1 cellular context compared by ENCODE assay signal in the genomic region with DNA sequence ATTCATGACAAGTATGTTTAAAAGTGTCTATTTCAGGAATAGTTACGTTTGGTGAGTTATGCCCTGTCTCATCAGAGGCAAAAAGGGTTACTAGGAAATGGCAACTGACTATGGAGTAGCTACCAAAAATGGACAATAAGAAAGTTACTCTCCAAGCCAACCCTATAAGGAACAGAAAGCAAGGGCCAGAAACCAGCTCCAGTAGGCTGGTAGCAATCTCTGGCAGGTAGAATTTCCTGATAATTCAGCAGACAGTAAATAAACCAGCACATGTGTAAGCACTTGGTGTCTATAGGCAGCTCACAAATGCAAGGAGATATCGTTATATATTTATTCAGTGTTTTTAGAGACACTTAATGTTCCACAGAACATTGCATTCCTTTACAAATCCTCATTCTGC.
TF ChIP-seq lines count a peak whose summit lies in the region.

No MANE protein-coding gene starts in this region.

TF ChIP-seq in GM23338, 12 proteins besides CTCF, POLR2A, EP300 and RAD21:
- no peak for TF ChIP-seq ZNF462 (CRISPR knock-in tag; IDR thresholded peaks at IDR 0.05)
- TF ChIP-seq REST (IDR thresholded peaks at IDR 0.05; ENCODE audit: unreplicated experiment) = no peak
- TF ChIP-seq CREB1 (CRISPR knock-in tag; IDR thresholded peaks at IDR 0.05; ENCODE audit: low read depth) = no peak
- no peak for TF ChIP-seq ETS1 (IDR thresholded peaks at IDR 0.05)
- no peak for TF ChIP-seq STAT1 (IDR thresholded peaks at IDR 0.05; ENCODE audit: unreplicated experiment)
- TF ChIP-seq EZH2phosphoT487 (IDR thresholded peaks at IDR 0.05; ENCODE audit: unreplicated experiment) = no peak
- no peak for TF ChIP-seq ZNF331 (CRISPR knock-in tag; IDR thresholded peaks at IDR 0.05; ENCODE audit: low read depth)
- no peak for TF ChIP-seq JUNB (IDR thresholded peaks at IDR 0.05; ENCODE audit: unreplicated experiment)
- no peak for TF ChIP-seq EZH2 (IDR thresholded peaks at IDR 0.05; ENCODE audit: low read depth, unreplicated experiment)
- TF ChIP-seq NANOG (IDR thresholded peaks at IDR 0.05; ENCODE audit: borderline replicate concordance) = no peak
- no peak for TF ChIP-seq POLR2AphosphoS5 (IDR thresholded peaks at IDR 0.05; ENCODE audit: low read depth)
- TF ChIP-seq ZNF114 (CRISPR knock-in tag; IDR thresholded peaks at IDR 0.05) = no peak
